ENCODE assay signal across 1 cellular context in genomic region chr1:212438831-212439237, GRCh38.
A peak's percentile ranks its signal among the peaks of the same experiment; 100 is the strongest.
TF ChIP-seq lines count a peak whose summit lies in the region.

No MANE protein-coding gene starts in this region.

TF ChIP-seq in K562, 482 proteins besides CTCF, POLR2A, EP300 and RAD21 (continued from another document and continues in another):
- TF ChIP-seq TCF3 (CRISPR knock-in tag; IDR thresholded peaks at IDR 0.05): peak; percentile 82
- TF ChIP-seq ZEB2 (IDR thresholded peaks at IDR 0.05): 0 out of 2 replicates have a peak, but pooled peaks have one; percentile 33
- no peak for TF ChIP-seq SIRT6 (IDR thresholded peaks at IDR 0.05; ENCODE audit: low read depth, low read length)
- TF ChIP-seq KDM1A (IDR thresholded peaks at IDR 0.05): peak; percentile 19 to 45; a peak in 2 of 4 replicates
- TF ChIP-seq U2AF1 (optimal IDR thresholded peaks at IDR 0.05; ENCODE audit: low read depth, low read length): no peak
- TF ChIP-seq FOXA3 (CRISPR knock-in tag; conservative IDR thresholded peaks at IDR 0.05 in 1 of 2, IDR thresholded peaks at IDR 0.05 in 1 of 2): peak in 1 of 2 experiments; percentile 56; a peak in 1 of 4 replicates
- peak; percentile 81 for TF ChIP-seq BHLHE40 (IDR thresholded peaks at IDR 0.05; ENCODE audit: low read length)
- no peak for TF ChIP-seq CLOCK (CRISPR knock-in tag; IDR thresholded peaks at IDR 0.05; ENCODE audit: borderline replicate concordance)
- TF ChIP-seq BDP1 (IDR thresholded peaks at IDR 0.05; ENCODE audit: insufficient read depth, insufficient read length): no peak
- peak; percentile 72; the same call in 1 of the 2 replicates for TF ChIP-seq ZSCAN32 (CRISPR knock-in tag; IDR thresholded peaks at IDR 0.05)
- TF ChIP-seq ZNF197 (CRISPR knock-in tag; IDR thresholded peaks at IDR 0.05; ENCODE audit: low read depth): no peak
- no peak for TF ChIP-seq THRAP3 (IDR thresholded peaks at IDR 0.05; ENCODE audit: borderline replicate concordance)
- TF ChIP-seq NR1H2 (CRISPR knock-in tag; IDR thresholded peaks at IDR 0.05): no peak
- TF ChIP-seq RHOXF2B (CRISPR knock-in tag; conservative IDR thresholded peaks at IDR 0.05): no peak
- TF ChIP-seq FOXJ2 (tag; IDR thresholded peaks at IDR 0.05): no peak
- TF ChIP-seq GATA2 (CRISPR knock-in tag; IDR thresholded peaks at IDR 0.05): 0 out of 2 replicates have a peak, but pooled peaks have one; percentile 50
- no peak for TF ChIP-seq ZBTB17 (CRISPR knock-in tag; IDR thresholded peaks at IDR 0.05)
- no peak for TF ChIP-seq CTCFL (IDR thresholded peaks at IDR 0.05; ENCODE audit: borderline replicate concordance, insufficient read depth, low read depth, low read length, poor library complexity, severe bottlenecking)
- TF ChIP-seq HDAC2 (IDR thresholded peaks at IDR 0.05): peak; percentile 22; the same call in 1 of the 2 replicates
- TF ChIP-seq NCOA4 (IDR thresholded peaks at IDR 0.05; ENCODE audit: partially characterized antibody): no peak
- no peak for TF ChIP-seq TRIM24 (IDR thresholded peaks at IDR 0.05)
- peak; percentile 87 for TF ChIP-seq MYNN (IDR thresholded peaks at IDR 0.05)
- TF ChIP-seq MYNN (CRISPR knock-in tag; IDR thresholded peaks at IDR 0.05): no peak
- TF ChIP-seq NCOA1 (IDR thresholded peaks at IDR 0.05; ENCODE audit: low read depth): peak; percentile 12; the same call in 1 of the 2 replicates
- peak; percentile 75 for TF ChIP-seq ARID1B (IDR thresholded peaks at IDR 0.05)
- TF ChIP-seq KLF16 (IDR thresholded peaks at IDR 0.05): 0 out of 2 replicates have a peak, but pooled peaks have one; percentile 27
- no peak for TF ChIP-seq ZNF75A (CRISPR knock-in tag; IDR thresholded peaks at IDR 0.05)
- 0 out of 2 replicates have a peak, but pooled peaks have one; percentile 28 for TF ChIP-seq ADNP (tag; IDR thresholded peaks at IDR 0.05)
- peak; percentile 88 for TF ChIP-seq TEAD4 (IDR thresholded peaks at IDR 0.05; ENCODE audit: low read length)
- TF ChIP-seq TEAD4 (CRISPR knock-in tag; IDR thresholded peaks at IDR 0.05; ENCODE audit: borderline replicate concordance): no peak
- no peak for TF ChIP-seq SAP30 (IDR thresholded peaks at IDR 0.05; ENCODE audit: borderline replicate concordance, insufficient read depth, low read depth, low read length, poor library complexity, severe bottlenecking)
- no peak for TF ChIP-seq NFE2L1 (tag; IDR thresholded peaks at IDR 0.05; ENCODE audit: borderline replicate concordance, low read depth)
- no peak for TF ChIP-seq ARID3A (IDR thresholded peaks at IDR 0.05; ENCODE audit: borderline replicate concordance, low read depth, low read length)
- peak; percentile 71 for TF ChIP-seq SOX6 (IDR thresholded peaks at IDR 0.05)
- TF ChIP-seq ZNF398 (CRISPR knock-in tag; IDR thresholded peaks at IDR 0.05): no peak
- TF ChIP-seq CHD1 (IDR thresholded peaks at IDR 0.05; ENCODE audit: low read length): no peak
- TF ChIP-seq FOXK2 (conservative IDR thresholded peaks at IDR 0.05 in 1 of 2, IDR thresholded peaks at IDR 0.05 in 1 of 2; ENCODE audit: low read depth in 2 of 2): peak; percentile 14 to 28; a peak in 1 of 4 replicates
- no peak for TF ChIP-seq KLF13 (tag; IDR thresholded peaks at IDR 0.05; ENCODE audit: borderline replicate concordance, low read depth)
- TF ChIP-seq MEF2D (tag; conservative IDR thresholded peaks at IDR 0.05; ENCODE audit: low read depth): no peak
- no peak for TF ChIP-seq ZNF232 (CRISPR knock-in tag; IDR thresholded peaks at IDR 0.05)
- peak; percentile 82 for TF ChIP-seq CTBP1 (IDR thresholded peaks at IDR 0.05; ENCODE audit: borderline replicate concordance)
- TF ChIP-seq ILK (tag; IDR thresholded peaks at IDR 0.05; ENCODE audit: borderline replicate concordance, low read depth): no peak
- TF ChIP-seq DPF2 (IDR thresholded peaks at IDR 0.05): peak; percentile 72
- TF ChIP-seq ZNF717 (CRISPR knock-in tag; IDR thresholded peaks at IDR 0.05): no peak
- TF ChIP-seq ZFP30 (CRISPR knock-in tag; IDR thresholded peaks at IDR 0.05; ENCODE audit: borderline replicate concordance): no peak
- peak; percentile 51 for TF ChIP-seq MEIS2 (IDR thresholded peaks at IDR 0.05; ENCODE audit: partially characterized antibody)
- no peak for TF ChIP-seq ETV5 (CRISPR knock-in tag; IDR thresholded peaks at IDR 0.05; ENCODE audit: low read depth)
- peak; percentile 84; the same call in 1 of the 2 replicates for TF ChIP-seq NBN (IDR thresholded peaks at IDR 0.05; ENCODE audit: low read depth)
- TF ChIP-seq POLR2H (tag; IDR thresholded peaks at IDR 0.05; ENCODE audit: low read depth): no peak
- no peak for TF ChIP-seq BRCA1 (IDR thresholded peaks at IDR 0.05)
- TF ChIP-seq BRCA1 (CRISPR knock-in tag; IDR thresholded peaks at IDR 0.05): no peak
- TF ChIP-seq ATF7 (IDR thresholded peaks at IDR 0.05): peak; percentile 49; the same call in 1 of the 2 replicates
- TF ChIP-seq MAFF (IDR thresholded peaks at IDR 0.05; ENCODE audit: low read length): no peak
- no peak for TF ChIP-seq DMBX1 (CRISPR knock-in tag; IDR thresholded peaks at IDR 0.05; ENCODE audit: borderline replicate concordance)
- TF ChIP-seq ZBED1 (IDR thresholded peaks at IDR 0.05): no peak
- no peak for TF ChIP-seq ZNF518B (CRISPR knock-in tag; IDR thresholded peaks at IDR 0.05)
- TF ChIP-seq ZBTB9 (CRISPR knock-in tag; IDR thresholded peaks at IDR 0.05): no peak
- TF ChIP-seq ZNF324 (CRISPR knock-in tag; IDR thresholded peaks at IDR 0.05): peak; percentile 94
- no peak for TF ChIP-seq E2F5 (CRISPR knock-in tag; IDR thresholded peaks at IDR 0.05)
- no peak for TF ChIP-seq SRSF7 (optimal IDR thresholded peaks at IDR 0.05; ENCODE audit: low read depth, low read length)
- no peak for TF ChIP-seq ELK3 (CRISPR knock-in tag; IDR thresholded peaks at IDR 0.05)
- no peak for TF ChIP-seq RFX7 (CRISPR knock-in tag; IDR thresholded peaks at IDR 0.05)
- TF ChIP-seq RCOR1 (IDR thresholded peaks at IDR 0.05; ENCODE audit: borderline replicate concordance in 1 of 2, low read depth in 2 of 2, low read length in 2 of 2): peak in 1 of 2 experiments; percentile 87; a peak in 3 of 4 replicates
- no peak for TF ChIP-seq KLF10 (CRISPR knock-in tag; IDR thresholded peaks at IDR 0.05)
- peak; percentile 50 for TF ChIP-seq L3MBTL2 (IDR thresholded peaks at IDR 0.05)
- peak; percentile 42; the same call in 1 of the 2 replicates for TF ChIP-seq NCOR1 (IDR thresholded peaks at IDR 0.05)
- TF ChIP-seq CBFA2T3 (IDR thresholded peaks at IDR 0.05): peak; percentile 81
